In the genomic region with DNA sequence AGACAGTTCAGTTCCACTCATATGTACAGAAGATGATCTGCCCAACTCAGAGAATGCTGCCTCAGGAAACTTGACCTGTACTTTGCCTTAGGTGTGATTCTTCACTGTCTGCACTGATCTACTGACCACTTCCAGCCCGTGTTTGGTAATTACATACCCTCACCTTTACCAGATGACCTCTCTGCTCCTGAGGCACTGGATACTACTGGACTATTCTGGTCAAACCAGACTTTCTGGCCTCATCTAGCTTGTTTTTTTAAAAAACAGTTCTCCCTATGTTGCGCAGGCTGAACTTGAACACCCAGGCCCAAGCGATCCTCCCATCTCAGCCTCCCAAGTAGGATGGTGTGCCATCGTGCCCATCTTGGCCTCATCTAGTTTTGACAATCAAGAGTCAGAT, we compare ENCODE assay signal across 9 cellular contexts.
"Had no signal": no experiment of that assay in that cellular context is flagged by ENCODE, and none has a peak within 500 bp of the region (broad histone marks: within the 10 kb centered on the region; RNA-seq: fewer than 3 reads in every experiment).

No MANE protein-coding gene starts in this region.

- ATAC-seq: GM23338, HepG2 had no signal

- H3K4me3 Mint-ChIP-seq: GM23338, H9, IgD-negative memory B cell had no signal

- DNase-seq: H9, HCEC 1CT, KBM-7 had no signal

- H3K4me2 ChIP-seq: GM23338 had no signal

- H2AFZ ChIP-seq: GM23338 had no signal

- H3K27ac Mint-ChIP-seq: GM23338, IgD-negative memory B cell had no signal

- FAIRE-seq: H1, H54, HepG2, HTR-8/SVneo had no signal

- H3K27me3 Mint-ChIP-seq: IgD-negative memory B cell had no signal

- H3K9me3 Mint-ChIP-seq: GM23338, H9 had no signal

- H3K4me3 ChIP-seq: GM23338 had no signal
